Comparison of ENCODE assay signal across 8 cellular contexts in genomic region chr1:204408074-204408507, GRCh38. TPM values are rescaled to one million over a fixed set of nuclear protein-coding genes. Genes with fewer than 3 reads are reported as not detected.
DNase-seq lines count a peak whose midpoint lies in the region; ATAC-seq and TF ChIP-seq lines count a peak whose summit lies in the region.

No MANE protein-coding gene starts in this region.

- H3K4ac ChIP-seq in mesenchymal stem cell (ENCODE audit: low read depth in 1 of 2, low read length in 2 of 2) = no peak overlapping the region

- H3K4me1 Mint-ChIP-seq in CD14-positive monocyte = peaks cover 39% of the 10 kb centered on the region

- H3K4me1 ChIP-seq in HEK293 (ENCODE audit: control insufficient read depth, insufficient read depth, low read length) (no peaks in the 10 kb centered on the region; the same call in 1 of the 2 replicates), duodenal mucosa (ENCODE audit: control insufficient read depth in 1 of 2, insufficient read depth in 2 of 2, low read length in 2 of 2) (peaks cover 5 to 8% of the 10 kb centered on the region in 2 donors), mesenchymal stem cell (ENCODE audit: control insufficient read depth, insufficient read depth, low read depth, low read length) (peaks cover 3% of the 10 kb centered on the region), tibial nerve (peaks cover 0 to 54% (median 30%) of the 10 kb centered on the region in 4 donors)

- H3K4me2 ChIP-seq in mesenchymal stem cell (ENCODE audit: low read length, poor library complexity, severe bottlenecking) = peak overlapping the region; percentile 18

- TF ChIP-seq POLR2A in tibial nerve (IDR thresholded peaks at IDR 0.05) = no peak

- no peak overlapping the region for H3K23ac ChIP-seq in mesenchymal stem cell (ENCODE audit: low read length in 2 of 2)

- peaks cover 5% of the 10 kb centered on the region for H3K79me1 ChIP-seq in mesenchymal stem cell (replicated peaks; ENCODE audit: low read length, poor library complexity, severe bottlenecking)

- WGBS in mesenchymal stem cell = 6% methylated on average over 2 of the region's 2 CpGs
- WGBS in tibial nerve, 2 donors = 2 to 3% methylated on average over 2 of the region's 2 CpGs

- no peak for TF ChIP-seq EP300 in tibial nerve (IDR thresholded peaks at IDR 0.05)

- H3K27ac Mint-ChIP-seq in CD14-positive monocyte = peak overlapping the region in 6 of 7 donors; percentile 34 to 100 (median 62)

- CTCF ChIA-PET in HEK293 (lab: Yijun Ruan, JAX) = interaction anchor here (0.7 to 5.5 kb wide), 8 partner anchors 10 to 399 kb away, joined by 3 to 64 read pairs (median 6); partner anchors contain the start of gene PIK3C2B

- no peak overlapping the region for H2BK120ac ChIP-seq in mesenchymal stem cell (ENCODE audit: low read depth, low read length)

- no peak overlapping the region for H3K14ac ChIP-seq in mesenchymal stem cell (ENCODE audit: low read length in 2 of 2)

- no peak overlapping the region for H4K91ac ChIP-seq in mesenchymal stem cell (ENCODE audit: low read length)

- H3K9me3 Mint-ChIP-seq in CD14-positive monocyte = peaks cover 0 to 5% (median 0%) of the 10 kb centered on the region in 7 donors

- H2BK5ac ChIP-seq in mesenchymal stem cell (ENCODE audit: low read depth, low read length, poor library complexity, severe bottlenecking) = no peak overlapping the region

- no peak overlapping the region for H2AK5ac ChIP-seq in mesenchymal stem cell (ENCODE audit: low read length, severe bottlenecking)

- H3K27ac ChIP-seq in HEK293 (ENCODE audit: extremely low read depth, low read depth, low read length) = no peak overlapping the region
- no peak overlapping the region for H3K27ac ChIP-seq in duodenal mucosa (ENCODE audit: low read depth, low read length)
- no peak overlapping the region for H3K27ac ChIP-seq in mesenchymal stem cell (ENCODE audit: low read length, poor library complexity, severe bottlenecking)
- peak overlapping the region in 3 of 4 donors; percentile 64 to 99 (median 98) for H3K27ac ChIP-seq in tibial nerve

- DNase-seq in CD14-positive monocyte (ENCODE audit: low spot score) (no peak), T follicular helper cell (ENCODE audit: low read depth) (peak; percentile 30), mesenchymal stem cell (peak; percentile 70), tibial nerve (ENCODE audit: low spot score in 2 of 2) (peak; percentile 73 to 81)

- H3K4me3 ChIP-seq in HEK293 (ENCODE audit: low read depth, low read length) (peak overlapping the region; percentile 62), duodenal mucosa (ENCODE audit: low read depth in 1 of 2, low read length in 2 of 2) (peak overlapping the region; percentile 90 to 97), mesenchymal stem cell (ENCODE audit: insufficient read depth in 1 of 2, low read depth in 1 of 2, low read length in 2 of 2) (peak overlapping the region in 1 of 2 experiments; percentile 89), tibial nerve (peak overlapping the region; percentile 74 to 85 (median 80))

- H2BK12ac ChIP-seq in mesenchymal stem cell (ENCODE audit: low read length in 2 of 2) = no peak overlapping the region

- intact Hi-C loops in CD14-positive monocyte (cut with micrococcal nuclease) = no loop called here

- H4K8ac ChIP-seq in mesenchymal stem cell (ENCODE audit: low read length) = no peak overlapping the region

- no peak overlapping the region for H3K18ac ChIP-seq in mesenchymal stem cell (ENCODE audit: low read depth in 1 of 2, low read length in 2 of 2)

- H3K36me3 ChIP-seq in HEK293 (ENCODE audit: control insufficient read depth in 2 of 2, insufficient read depth in 1 of 2, low read length in 2 of 2) (peaks cover 16 to 62% of the 10 kb centered on the region in 2 experiments), duodenal mucosa (ENCODE audit: control insufficient read depth in 1 of 2, insufficient read depth in 2 of 2, low read length in 2 of 2) (peaks cover 10 to 25% of the 10 kb centered on the region in 2 donors), mesenchymal stem cell (ENCODE audit: control insufficient read depth in 1 of 2, insufficient read depth in 2 of 2, low read depth in 1 of 2, low read length in 2 of 2) (peaks cover 4 to 53% of the 10 kb centered on the region in 2 experiments), tibial nerve (peaks cover 0 to 22% (median 0%) of the 10 kb centered on the region in 3 donors)

- no peaks in the 10 kb centered on the region for H3K27me3 Mint-ChIP-seq in CD14-positive monocyte (ENCODE audit: low read depth in 3 of 3)

- H2AFZ ChIP-seq in mesenchymal stem cell (ENCODE audit: low read depth, low read length) = no peak overlapping the region

- peaks cover 26 to 42% of the 10 kb centered on the region in 2 donors for H3K36me3 Mint-ChIP-seq in CD14-positive monocyte

- peak overlapping the region; percentile 97 to 99 for H3K4me3 Mint-ChIP-seq in CD14-positive monocyte

- no peaks in the 10 kb centered on the region for H3K9me3 ChIP-seq in HEK293 (ENCODE audit: control insufficient read depth, insufficient read depth, low read depth, low read length)
- H3K9me3 ChIP-seq in duodenal mucosa (ENCODE audit: control insufficient read depth in 1 of 2, low read length in 2 of 2) = no peaks in the 10 kb centered on the region
- H3K9me3 ChIP-seq in mesenchymal stem cell (ENCODE audit: control insufficient read depth, low read length) = no peaks in the 10 kb centered on the region
- no peaks in the 10 kb centered on the region for H3K9me3 ChIP-seq in tibial nerve

- H3K9ac ChIP-seq in duodenal mucosa (ENCODE audit: low read depth in 1 of 2, low read length in 2 of 2) = peak overlapping the region; percentile 98
- H3K9ac ChIP-seq in mesenchymal stem cell (ENCODE audit: low read length) = peak overlapping the region; percentile 100

- no peak overlapping the region for H2BK15ac ChIP-seq in mesenchymal stem cell (ENCODE audit: low read depth, poor library complexity, severe bottlenecking)

- ATAC-seq in GM21390 (IDR thresholded peaks at IDR 0.05; ENCODE audit: unreplicated experiment) = no peak
- no peak for ATAC-seq in GM19035 (IDR thresholded peaks at IDR 0.05; ENCODE audit: unreplicated experiment)

- POLR2A ChIA-PET in HEK293 (lab: Yijun Ruan, JAX) = interaction anchor here (1.3 to 2.2 kb wide), 3 partner anchors 9 to 38 kb away, joined by 4 to 12 read pairs (median 5); no protein-coding TSS in a partner anchor

- H3K27me3 ChIP-seq in duodenal mucosa (ENCODE audit: control insufficient read depth in 1 of 2, insufficient read depth in 2 of 2, low read length in 2 of 2) (no peaks in the 10 kb centered on the region), mesenchymal stem cell (ENCODE audit: control insufficient read depth in 1 of 2, insufficient read depth in 1 of 2, low read length in 2 of 2) (no peaks in the 10 kb centered on the region), tibial nerve (no peaks in the 10 kb centered on the region)

- TF ChIP-seq CTCF in CD14-positive monocyte (IDR thresholded peaks at IDR 0.05) (no peak), HEK293 (tag by site-specific recombination; IDR thresholded peaks at IDR 0.05) (no peak), tibial nerve (IDR thresholded peaks at IDR 0.05) (no peak)

TF ChIP-seq in HEK293, 187 proteins besides CTCF, POLR2A, EP300 and RAD21 (continues in another document):
- peak; percentile 71; the same call in 1 of the 2 replicates for TF ChIP-seq FEZF1 (tag by site-specific recombination; IDR thresholded peaks at IDR 0.05)
- TF ChIP-seq PRDM10 (tag by site-specific recombination; IDR thresholded peaks at IDR 0.05) = peak; percentile 89
- no peak for TF ChIP-seq ZNF704 (tag by site-specific recombination; IDR thresholded peaks at IDR 0.05)

RNA-seq across cellular contexts. Expression of gene PPP1R15B, which starts 3.5 kb away (rescaled TPM):
- 10 to 100 TPM; 31.1 to 31.8 TPM for polyA plus RNA-seq in CD14-positive monocyte
- polyA plus RNA-seq in mesenchymal stem cell (2013, experiment 1 of 2) = 19.9 TPM
- 19.0 TPM for polyA plus RNA-seq in mesenchymal stem cell (2013, experiment 2 of 2)
- 10 to 100 TPM; 42.9 to 59.9 (median 49.2) TPM for total RNA-seq in tibial nerve

RNA-seq across cellular contexts. Expression of gene PLEKHA6, which starts 48.4 kb away (rescaled TPM):
- polyA plus RNA-seq in CD14-positive monocyte = under 1 TPM in 1 of 2 donors, not detected in 1; 0.08 TPM
- 4.0 TPM for polyA plus RNA-seq in mesenchymal stem cell (2013, experiment 1 of 2)
- polyA plus RNA-seq in mesenchymal stem cell (2013, experiment 2 of 2) = 4.8 TPM
- total RNA-seq in tibial nerve = 10 to 100 TPM in 3 of 4 donors, 1 to 10 TPM in 1; 6.6 to 13.9 (median 12.1) TPM

Comparison
In these comparisons a context has a peak if more than half of its experiments do, and no peak if none do; other contexts are left out.
1. H3K27ac ChIP-seq: peak in tibial nerve (3 of 4); none in HEK293 (single experiment), duodenal mucosa (single experiment) and mesenchymal stem cell (single experiment).